8 cellular contexts compared by ENCODE assay signal in genomic region chr22:17706451-17706900, GRCh38.
DNase-seq lines count a peak whose midpoint lies in the region; ATAC-seq, FAIRE-seq and TF ChIP-seq lines count a peak whose summit lies in the region.

No MANE protein-coding gene starts in this region.

- TF ChIP-seq CTCF in brain microvascular endothelial cell (IDR thresholded peaks at IDR 0.05; ENCODE audit: low read depth, low read length, missing control alignments), result no peak
- TF ChIP-seq CTCF in spleen (IDR thresholded peaks at IDR 0.05 in 8 of 11, conservative IDR thresholded peaks at IDR 0.05 in 3 of 11), result no peak
- TF ChIP-seq CTCF in D721Med (IDR thresholded peaks at IDR 0.05; ENCODE audit: insufficient read depth, missing control alignments), result no peak

- FAIRE-seq in D721Med (lab: Jason Lieb, UNC), result no peak

- peaks cover 8% of the 10 kb centered on the region for H3K36me3 ChIP-seq in brain microvascular endothelial cell (replicated peaks)
- H3K36me3 ChIP-seq in spleen, result peaks cover 2 to 64% (median 11%) of the 10 kb centered on the region in 6 donors

- intact Hi-C loops in spleen (cut with DNase I; ENCODE audit: low total_unique reads), result no loop called here

- H3K36me3 Mint-ChIP-seq in immature natural killer cell, result peaks cover 0 to 7% (median 0%) of the 10 kb centered on the region in 3 donors

- no peaks in the 10 kb centered on the region for H3K27me3 ChIP-seq in brain microvascular endothelial cell (replicated peaks)
- H3K27me3 ChIP-seq in spleen (replicated peaks in 1 of 7), result no peaks in the 10 kb centered on the region

- peaks cover 16 to 20% of the 10 kb centered on the region in 2 donors for H3K4me1 Mint-ChIP-seq in immature natural killer cell

- in situ Hi-C loops in SK-MEL-5 (cut with HindIII; ENCODE audit: low pct_unique_long_range_greater_than_20kb, low sequenced_read_pairs) (no loop called here), brain microvascular endothelial cell (cut with HindIII; ENCODE audit: low pct_ligation_motif_present, low sequenced_read_pairs) (no loop called here)

- peak in 1 of 3 donors; percentile 30 for TF ChIP-seq POLR2A in spleen (IDR thresholded peaks at IDR 0.05)

- H3K9me3 ChIP-seq in spleen, result no peaks in the 10 kb centered on the region

- peak overlapping the region; percentile 78 to 95 (median 90) for H3K27ac Mint-ChIP-seq in immature natural killer cell

- DNase-seq in AG08396 (ENCODE audit: low spot score) (peak; percentile 82), SK-MEL-5 (ENCODE audit: low read depth, low spot score) (peak; percentile 100), brain microvascular endothelial cell (peak; percentile 95), immature natural killer cell (peak; percentile 34 to 42 (median 40)), spleen (no peak), D721Med (ENCODE audit: insufficient read length, low spot score) (no peak)

- 11 to 23% (median 19%) methylated on average over 5 of the region's 5 CpGs for WGBS in spleen, 5 donors

- ATAC-seq in GM19025 (IDR thresholded peaks at IDR 0.05; ENCODE audit: low read depth, unreplicated experiment) (peak; percentile 87), HG03439 (IDR thresholded peaks at IDR 0.05; ENCODE audit: unreplicated experiment) (peak; percentile 81)

- peak overlapping the region; percentile 78 to 85 (median 81) for H3K4me3 Mint-ChIP-seq in immature natural killer cell

- peak overlapping the region; percentile 53 for H3K4me3 ChIP-seq in brain microvascular endothelial cell (ENCODE audit: low read depth, low read length)
- H3K4me3 ChIP-seq in spleen, result peak overlapping the region in 4 of 8 donors; percentile 4 to 48 (median 21)

- peak overlapping the region; percentile 94 for H3K27ac ChIP-seq in brain microvascular endothelial cell
- peak overlapping the region; percentile 15 to 78 (median 58) for H3K27ac ChIP-seq in spleen

- H3K27me3 Mint-ChIP-seq in immature natural killer cell (ENCODE audit: low read depth in 3 of 3), result peaks cover 0 to 3% (median 0%) of the 10 kb centered on the region in 3 donors

- H3K4me1 ChIP-seq in spleen, result peaks cover 4 to 31% (median 16%) of the 10 kb centered on the region in 6 donors

- H3K9me3 Mint-ChIP-seq in immature natural killer cell, result no peaks in the 10 kb centered on the region

Comparison
In these comparisons a context has a peak if more than half of its experiments do, and no peak if none do; other contexts are left out.
1. DNase-seq: peak in AG08396 (single experiment), SK-MEL-5 (single experiment), brain microvascular endothelial cell (single experiment) and immature natural killer cell (3 of 3); none in spleen (single experiment) and D721Med (single experiment).